Comparison of ENCODE assay signal across 8 cellular contexts in the genomic region with DNA sequence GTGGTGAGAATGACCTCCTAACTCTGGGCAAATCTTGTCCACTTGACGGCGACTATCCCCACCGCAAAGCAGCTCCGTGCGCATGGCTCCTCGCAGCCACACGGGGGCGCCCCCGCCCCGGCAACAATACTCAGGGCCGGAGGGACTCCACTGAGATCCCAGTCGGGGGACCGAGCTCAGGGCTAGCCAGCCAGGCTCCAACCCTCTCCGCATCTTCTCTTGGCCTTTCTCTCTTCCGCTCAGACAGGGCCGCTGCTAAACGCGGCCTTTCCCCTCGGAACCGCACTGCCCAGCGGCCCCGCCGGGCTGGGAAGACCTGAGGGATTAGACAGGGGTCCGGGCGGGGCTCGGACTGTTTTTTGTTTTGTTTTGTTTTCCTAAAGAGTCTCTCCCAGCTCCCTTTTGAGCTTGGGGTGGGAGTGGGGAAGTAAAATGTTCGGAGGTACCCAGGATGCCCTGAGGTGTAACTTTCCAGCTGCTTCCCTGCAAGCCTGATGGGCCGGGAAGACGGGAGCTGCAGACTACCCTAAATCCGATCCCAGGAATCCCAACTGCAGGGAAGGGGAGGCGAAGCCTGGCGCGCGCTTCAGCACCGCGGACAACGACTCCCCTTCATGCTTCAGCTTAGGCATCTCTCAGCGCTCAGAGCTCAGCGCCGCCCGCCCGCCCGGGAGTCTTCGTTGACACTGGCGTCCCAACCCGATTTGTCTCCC. TPM values are rescaled to one million over a fixed set of nuclear protein-coding genes. Genes with fewer than 3 reads are reported as not detected.
DNase-seq lines count a peak whose midpoint lies in the region; ATAC-seq lines count a peak whose summit lies in the region.

No MANE protein-coding gene starts in this region.

- ATAC-seq in HG03442 (IDR thresholded peaks at IDR 0.05; ENCODE audit: unreplicated experiment): peak; percentile 51

- no peak overlapping the region for H4K91ac ChIP-seq in mesenchymal stem cell (ENCODE audit: low read length)

- no peak overlapping the region for H2BK5ac ChIP-seq in mesenchymal stem cell (ENCODE audit: low read depth, low read length, poor library complexity, severe bottlenecking)

- H3K14ac ChIP-seq in mesenchymal stem cell (ENCODE audit: low read length in 2 of 2): no peak overlapping the region

- H3K4me3 ChIP-seq in effector memory CD4-positive, alpha-beta T cell (ENCODE audit: insufficient read depth, low read depth, low read length, poor library complexity, severe bottlenecking): peak overlapping the region; percentile 54
- H3K4me3 ChIP-seq in mesenchymal stem cell (ENCODE audit: insufficient read depth in 1 of 2, low read depth in 1 of 2, low read length in 2 of 2): peak overlapping the region; percentile 31 to 77

- H3K18ac ChIP-seq in mesenchymal stem cell (ENCODE audit: low read depth in 1 of 2, low read length in 2 of 2): no peak overlapping the region

- no peak overlapping the region for H3K4ac ChIP-seq in mesenchymal stem cell (ENCODE audit: low read depth in 1 of 2, low read length in 2 of 2)

- H2BK15ac ChIP-seq in mesenchymal stem cell (ENCODE audit: low read depth, poor library complexity, severe bottlenecking): no peak overlapping the region

- peak overlapping the region; percentile 68 for H3K9ac ChIP-seq in mesenchymal stem cell (ENCODE audit: low read length)

- H3K79me1 ChIP-seq in mesenchymal stem cell (replicated peaks; ENCODE audit: low read length, poor library complexity, severe bottlenecking): peaks cover 12% of the 10 kb centered on the region

- H3K4me2 ChIP-seq in mesenchymal stem cell (ENCODE audit: low read length, poor library complexity, severe bottlenecking): peak overlapping the region; percentile 91

- H2BK12ac ChIP-seq in mesenchymal stem cell (ENCODE audit: low read length in 2 of 2): no peak overlapping the region

- no peaks in the 10 kb centered on the region for H3K9me3 ChIP-seq in effector memory CD4-positive, alpha-beta T cell (ENCODE audit: control insufficient read depth, low read length)
- H3K9me3 ChIP-seq in mesenchymal stem cell (ENCODE audit: control insufficient read depth, low read length): no peaks in the 10 kb centered on the region

- no peak overlapping the region for H2AFZ ChIP-seq in mesenchymal stem cell (ENCODE audit: low read depth, low read length)

- H3K4me1 ChIP-seq in effector memory CD4-positive, alpha-beta T cell (ENCODE audit: control insufficient read depth, insufficient read depth, low read length, poor library complexity, severe bottlenecking): peaks cover 34% of the 10 kb centered on the region
- H3K4me1 ChIP-seq in mesenchymal stem cell (ENCODE audit: control insufficient read depth, insufficient read depth, low read depth, low read length): peaks cover 26% of the 10 kb centered on the region

- no peak overlapping the region for H2AK5ac ChIP-seq in mesenchymal stem cell (ENCODE audit: low read length, severe bottlenecking)

- no peak overlapping the region for H2BK120ac ChIP-seq in mesenchymal stem cell (ENCODE audit: low read depth, low read length)

- no peaks in the 10 kb centered on the region for H3K27me3 ChIP-seq in effector memory CD4-positive, alpha-beta T cell (replicated peaks; ENCODE audit: control insufficient read depth, insufficient read depth, low read length, poor library complexity, severe bottlenecking)
- peaks cover 7 to 28% of the 10 kb centered on the region in 2 experiments for H3K27me3 ChIP-seq in mesenchymal stem cell (ENCODE audit: control insufficient read depth in 1 of 2, insufficient read depth in 1 of 2, low read length in 2 of 2)

- DNase-seq in Ammon's horn (ENCODE audit: low spot score) (peak; percentile 90), GM19238 (ENCODE audit: insufficient read length, low spot score) (peak; percentile 89), NCI-H774 (lab: John Stamatoyannopoulos, UW) (peak; percentile 24), mesenchymal stem cell (peak; percentile 88)
- peak; percentile 54 to 71 (median 58) for DNase-seq in activated CD8-positive, alpha-beta memory T cell treated with anti-CD3 and anti-CD28 coated beads for 48 hours (ENCODE audit: low read depth in 2 of 3, low spot score in 2 of 3)
- DNase-seq in effector memory CD4-positive, alpha-beta T cell: peak; percentile 52 to 63 (median 57)
- peak; percentile 50 for DNase-seq in stimulated activated CD8-positive, alpha-beta memory T cell treated with anti-CD3 and anti-CD28 coated beads, Interleukin-15, amount 100 ng/mL, for 1 hour (ENCODE audit: low read depth)

- H3K23ac ChIP-seq in mesenchymal stem cell (ENCODE audit: low read length in 2 of 2): no peak overlapping the region

- WGBS in mesenchymal stem cell: 5% methylated on average over 46 of the region's 46 CpGs

- H3K36me3 ChIP-seq in effector memory CD4-positive, alpha-beta T cell (ENCODE audit: control insufficient read depth, insufficient read depth, low read length): no peaks in the 10 kb centered on the region
- H3K36me3 ChIP-seq in mesenchymal stem cell (ENCODE audit: control insufficient read depth in 1 of 2, insufficient read depth in 2 of 2, low read depth in 1 of 2, low read length in 2 of 2): peaks cover 8 to 19% of the 10 kb centered on the region in 2 experiments

- H4K8ac ChIP-seq in mesenchymal stem cell (ENCODE audit: low read length): no peak overlapping the region

- no peak overlapping the region for H3K27ac ChIP-seq in effector memory CD4-positive, alpha-beta T cell (ENCODE audit: insufficient read depth, low read length, poor library complexity, severe bottlenecking)
- no peak overlapping the region for H3K27ac ChIP-seq in mesenchymal stem cell (ENCODE audit: low read length, poor library complexity, severe bottlenecking)

RNA-seq across cellular contexts. Expression of gene KCNIP2, which starts 2.7 kb away (rescaled TPM):
- 0.25 TPM for polyA plus RNA-seq in mesenchymal stem cell (2013, experiment 1 of 2)
- 0.23 TPM for polyA plus RNA-seq in mesenchymal stem cell (2013, experiment 2 of 2)

RNA-seq across cellular contexts. Expression of gene OGA, which starts 22.7 kb away (rescaled TPM):
- polyA plus RNA-seq in mesenchymal stem cell (2013, experiment 1 of 2): 40.9 TPM
- polyA plus RNA-seq in mesenchymal stem cell (2013, experiment 2 of 2): 39.4 TPM

RNA-seq across cellular contexts. Expression of gene NPM3, which starts 57.7 kb away (rescaled TPM):
- polyA plus RNA-seq in mesenchymal stem cell (2013, experiment 1 of 2): 35.4 TPM
- 33.5 TPM for polyA plus RNA-seq in mesenchymal stem cell (2013, experiment 2 of 2)

Comparison
In these comparisons a context has a peak if more than half of its experiments do, and no peak if none do; other contexts are left out.
1. DNase-seq: peak in every context shown above with its lines; median percentile 90 in Ammon's horn; 89 in GM19238; 88 in mesenchymal stem cell; 58 in activated CD8-positive, alpha-beta memory T cell treated with anti-CD3 and anti-CD28 coated beads for 48 hours; 57 in effector memory CD4-positive, alpha-beta T cell; 50 in stimulated activated CD8-positive, alpha-beta memory T cell treated with anti-CD3 and anti-CD28 coated beads, Interleukin-15, amount 100 ng/mL, for 1 hour; 24 in NCI-H774.